9 cellular contexts compared by ENCODE assay signal in genomic region chr19:38265213-38265861, GRCh38. TPM values are rescaled to one million over a fixed set of nuclear protein-coding genes. Genes with fewer than 3 reads are reported as not detected.
DNase-seq lines count a peak whose midpoint lies in the region; ATAC-seq, FAIRE-seq and TF ChIP-seq lines count a peak whose summit lies in the region.
"Had no signal": no experiment of that assay in that cellular context is flagged by ENCODE, and none has a peak within 500 bp of the region (broad histone marks: within the 10 kb centered on the region; RNA-seq: fewer than 3 reads in every experiment).

No MANE protein-coding gene starts in this region.

- H3K9me3 ChIP-seq in neural progenitor cell (ENCODE audit: low read depth), result no peaks in the 10 kb centered on the region

- TF ChIP-seq CTCF in RWPE1 (conservative IDR thresholded peaks at IDR 0.05; ENCODE audit: low read depth), result no peak
- TF ChIP-seq CTCF in epithelial cell of proximal tubule (conservative IDR thresholded peaks at IDR 0.05; ENCODE audit: low read depth, low read length), result peak; percentile 21
- no peak for TF ChIP-seq CTCF in neural progenitor cell (IDR thresholded peaks at IDR 0.05)

- peak overlapping the region; percentile 84 for H2AFZ ChIP-seq in neural progenitor cell (replicated peaks)

- H3K27me3 ChIP-seq in neural progenitor cell, result no peaks in the 10 kb centered on the region

- H3K4me1 ChIP-seq in neural progenitor cell, result peaks cover 27% of the 10 kb centered on the region

- peak; percentile 41 for FAIRE-seq in GM12891 (lab: Jason Lieb, UNC)

- H3K27ac Mint-ChIP-seq in neural progenitor cell, result no peak overlapping the region

- CTCF ChIA-PET in RWPE1 (lab: Yijun Ruan, JAX), result interaction anchor here (0.6 to 0.7 kb wide), 3 partner anchors 24 to 70 kb away, joined by 3 to 4 read pairs (median 3); no protein-coding TSS in a partner anchor

- ATAC-seq in HG03139 (IDR thresholded peaks at IDR 0.05; ENCODE audit: unreplicated experiment) (no peak), HG02870 (IDR thresholded peaks at IDR 0.05; ENCODE audit: unreplicated experiment) (no peak)

- POLR2A ChIA-PET in RWPE1 (lab: Yijun Ruan, JAX; ENCODE audit: low non-redundant PET), result interaction anchor here (0.6 to 3.9 kb wide), 8 partner anchors 14 to 49 kb away, joined by 3 to 29 read pairs (median 5); partner anchors contain the start of gene C19orf33

- H3K4me1 Mint-ChIP-seq in neural progenitor cell, result peaks cover 33% of the 10 kb centered on the region

- H3K36me3 Mint-ChIP-seq in neural progenitor cell, result no peaks in the 10 kb centered on the region

- peaks cover 17% of the 10 kb centered on the region for H3K27me3 Mint-ChIP-seq in neural progenitor cell (ENCODE audit: insufficient read depth, low read depth)

- peak overlapping the region; percentile 78 for H3K4me2 ChIP-seq in neural progenitor cell

- DNase-seq in GM12891 (ENCODE audit: insufficient read length, low spot score) (no peak), RWPE1 (ENCODE audit: low spot score) (peak; percentile 34), epithelial cell of proximal tubule (ENCODE audit: low read depth) (no peak), neural progenitor cell (ENCODE audit: low spot score) (no peak), COR-L47 (lab: John Stamatoyannopoulos, UW) (no peak), epidermal melanocyte (ENCODE audit: insufficient read length, low spot score) (no peak)

- peaks cover 27% of the 10 kb centered on the region for H3F3A ChIP-seq in neural progenitor cell (ENCODE audit: low read depth)

- no peak for TF ChIP-seq POLR2A in GM12891 (IDR thresholded peaks at IDR 0.05; ENCODE audit: low read depth, low read length)

- H3K4me3 ChIP-seq in epithelial cell of proximal tubule (ENCODE audit: low read depth, low read length) (peak overlapping the region; percentile 91), neural progenitor cell (peak overlapping the region; percentile 66)

- peak overlapping the region; percentile 90 for H3K4me3 Mint-ChIP-seq in neural progenitor cell

- H4K20me1 ChIP-seq in neural progenitor cell (ENCODE audit: low read depth), result peaks cover 12% of the 10 kb centered on the region

- peaks cover 57% of the 10 kb centered on the region for H3K79me2 ChIP-seq in neural progenitor cell (ENCODE audit: low read depth)

- H3K9ac ChIP-seq in neural progenitor cell, result peak overlapping the region; percentile 42

- H3K27ac ChIP-seq in RWPE1 (peak overlapping the region; percentile 96), neural progenitor cell (no peak overlapping the region)

- no peaks in the 10 kb centered on the region for H3K36me3 ChIP-seq in neural progenitor cell

- H3K9me3 Mint-ChIP-seq in neural progenitor cell, result no peaks in the 10 kb centered on the region

TF ChIP-seq in GM12891, 5 proteins besides CTCF, POLR2A, EP300 and RAD21:
- no peak for TF ChIP-seq POU2F2 (IDR thresholded peaks at IDR 0.05; ENCODE audit: low read depth, low read length)
- TF ChIP-seq SPI1 (IDR thresholded peaks at IDR 0.05; ENCODE audit: low read depth, low read length), result no peak
- no peak for TF ChIP-seq PAX5 (IDR thresholded peaks at IDR 0.05; ENCODE audit: insufficient read depth, low read length, severe bottlenecking)
- no peak for TF ChIP-seq POLR2AphosphoS5 (IDR thresholded peaks at IDR 0.05; ENCODE audit: low read depth, low read length)
- no peak for TF ChIP-seq TAF1 (IDR thresholded peaks at IDR 0.05; ENCODE audit: low read depth, low read length)

RNA-seq across cellular contexts. Expression of gene SPINT2, which starts 1.0 kb away (rescaled TPM):
- polyA plus RNA-seq in GM12891 (2012; ENCODE audit: low read depth, missing spikeins), result 47.7 TPM
- total RNA-seq in epithelial cell of proximal tubule (539 and 548 TPM in 2 replicates), neural progenitor cell (ENCODE audit: low replicate concordance) (71.0 and 177 TPM in 2 replicates)

RNA-seq across cellular contexts. Expression of gene PPP1R14A, which starts 9.2 kb away (rescaled TPM):
- polyA plus RNA-seq in GM12891 (2012; ENCODE audit: low read depth, missing spikeins), result 0.86 TPM
- total RNA-seq in epithelial cell of proximal tubule (13.4 and 14.3 TPM in 2 replicates), neural progenitor cell (ENCODE audit: low replicate concordance) (2.0 and 4.2 TPM in 2 replicates)
- total RNA-seq: HT1080 had no signal

RNA-seq across cellular contexts. Expression of gene C19orf33, which starts 38.7 kb away (rescaled TPM):
- not detected for polyA plus RNA-seq in GM12891 (2012; ENCODE audit: low read depth, missing spikeins)
- total RNA-seq in epithelial cell of proximal tubule, result 267 and 305 TPM in 2 replicates
- not detected in 2 replicates for total RNA-seq in neural progenitor cell (ENCODE audit: low replicate concordance)

RNA-seq across cellular contexts. Expression of gene DPF1, which starts 41.3 kb away (rescaled TPM):
- polyA plus RNA-seq in GM12891 (2012; ENCODE audit: low read depth, missing spikeins), result 1.2 TPM
- total RNA-seq in epithelial cell of proximal tubule (1.3 and 2.6 TPM in 2 replicates), neural progenitor cell (ENCODE audit: low replicate concordance) (3.4 and 6.5 TPM in 2 replicates)

RNA-seq across cellular contexts. Expression of gene YIF1B, which starts 50.4 kb away (rescaled TPM):
- polyA plus RNA-seq in GM12891 (2012; ENCODE audit: low read depth, missing spikeins), result 45.1 TPM
- total RNA-seq in epithelial cell of proximal tubule, result 72.2 and 90.6 TPM in 2 replicates
- total RNA-seq in neural progenitor cell (ENCODE audit: low replicate concordance), result 38.1 and 92.9 TPM in 2 replicates

Comparison
In these comparisons a context has a peak if more than half of its experiments do, and no peak if none do; other contexts are left out.
1. RNA of gene C19orf33, which starts 38.7 kb away (total RNA-seq): 267 to 305 TPM in epithelial cell of proximal tubule; not detected in neural progenitor cell; every median in the first group is over 100 times any median in the second.